ENCODE assay signal across 28 cellular contexts in genomic region chr2:176892818-176893217, GRCh38.
DNase-seq lines count a peak whose midpoint lies in the region; ATAC-seq and TF ChIP-seq lines count a peak whose summit lies in the region.
"Had no signal": no experiment of that assay in that cellular context is flagged by ENCODE, and none has a peak within 500 bp of the region (broad histone marks: within the 10 kb centered on the region; RNA-seq: fewer than 3 reads in every experiment).

No MANE protein-coding gene starts in this region.

- DNase-seq in DMS153 (lab: John Stamatoyannopoulos, UW) (peak; percentile 93), NCI-H1436 treated with DMSO at 0.1 percent for 48 hours (lab: John Stamatoyannopoulos, UW) (peak; percentile 94), NCI-H2227 (lab: John Stamatoyannopoulos, UW; ENCODE audit: unreplicated experiment) (peak; percentile 40), SHP77 treated with DMSO at 0.1 percent for 48 hours (lab: John Stamatoyannopoulos, UW) (peak; percentile 72), H4 (ENCODE audit: low spot score) (no peak), prostate gland (ENCODE audit: low spot score) (no peak)
- DNase-seq in activated CD4-positive, alpha-beta T cell treated with anti-CD3 and anti-CD28 coated beads, Interleukin-2, amount 50 U/mL, for 4 hours = no peak
- DNase-seq: activated CD4-positive, alpha-beta T cell treated with anti-CD3 and anti-CD28 coated beads for 36 hours; activated naive CD4-positive, alpha-beta T cell treated with anti-CD3 and anti-CD28 coated beads for 36 hours; activated T-cell treated with anti-CD3 and anti-CD28 coated beads, Interleukin-2, amount 50 U/mL, for 72 hours; effector memory CD8-positive, alpha-beta T cell; H7; Kasumi-1; NCI-H524; ovary; right cardiac atrium; SK-N-SH; stimulated activated CD4-positive, alpha-beta T cell treated with anti-CD3 and anti-CD28 coated beads, Interleukin-12 subunit alpha, Interleukin-12 subunit beta, amount 100 ng/mL, for 4 hours; stimulated activated CD4-positive, alpha-beta T cell treated with anti-CD3 and anti-CD28 coated beads, Interleukin-4, amount 100 ng/mL, for 24 hours; stimulated activated naive B cell treated with anti-CD40 and anti-IgM and Interleukin-4, amounts not matched to agents 10 μg/mL and 1 μg/mL and 100 μg/mL, for 72 hours; testis; uterus had no signal

- no peaks in the 10 kb centered on the region for H3K9me3 ChIP-seq in prostate gland
- H3K9me3 ChIP-seq: breast epithelium, gastroesophageal sphincter, ovary, SK-N-SH, testis, uterus had no signal

- H3K36me3 ChIP-seq in prostate gland = no peaks in the 10 kb centered on the region
- H3K36me3 ChIP-seq: breast epithelium, gastroesophageal sphincter, ovary, uterus had no signal

- intact Hi-C loops in prostate gland (cut with DNase I) = no loop called here

- no peak for TF ChIP-seq POLR2A in prostate gland (IDR thresholded peaks at IDR 0.05)

- H3K4me1 ChIP-seq in prostate gland (replicated peaks) = no peaks in the 10 kb centered on the region
- H3K4me1 ChIP-seq: breast epithelium, gastroesophageal sphincter, testis, uterus had no signal

- WGBS in prostate gland = 74% methylated on average over 1 of the region's 1 CpG

- H3K27me3 ChIP-seq in prostate gland (replicated peaks; ENCODE audit: insufficient read depth) = peaks cover 1% of the 10 kb centered on the region
- H3K27me3 ChIP-seq: breast epithelium, ovary, testis, uterus had no signal

- no peak for TF ChIP-seq CTCF in prostate gland (IDR thresholded peaks at IDR 0.05)

- ATAC-seq in GM21619 (IDR thresholded peaks at IDR 0.05; ENCODE audit: unreplicated experiment) = no peak
- ATAC-seq: activated CD4-positive, alpha-beta T cell treated with anti-CD3 and anti-CD28 coated beads for 36 hours; effector memory CD8-positive, alpha-beta T cell; gastroesophageal sphincter; GM12878; right cardiac atrium; stimulated activated naive B cell treated with anti-CD40 and anti-IgM and Interleukin-4, amounts not matched to agents 10 μg/mL and 1 μg/mL and 100 μg/mL, for 72 hours had no signal

- no peak overlapping the region for H3K27ac ChIP-seq in prostate gland
- H3K27ac ChIP-seq: breast epithelium, gastroesophageal sphincter, HL-60, ovary, RWPE1, testis, uterus had no signal

- H3K4me3 ChIP-seq in prostate gland = no peak overlapping the region
- H3K4me3 ChIP-seq: breast epithelium, gastroesophageal sphincter, GM12878, ovary, testis, uterus had no signal

Comparison
In these comparisons a context has a peak if more than half of its experiments do, and no peak if none do; other contexts are left out.
1. DNase-seq: peak in DMS153 (single experiment), NCI-H1436 treated with DMSO at 0.1 percent for 48 hours (single experiment), NCI-H2227 (single experiment) and SHP77 treated with DMSO at 0.1 percent for 48 hours (single experiment); none in activated CD4-positive, alpha-beta T cell treated with anti-CD3 and anti-CD28 coated beads, Interleukin-2, amount 50 U/mL, for 4 hours (0 of 2), H4 (single experiment) and prostate gland (single experiment).